Comparison of ENCODE assay signal across 17 cellular contexts in genomic region chr6:157758516-157759023, GRCh38.
DNase-seq lines count a peak whose midpoint lies in the region; ATAC-seq and TF ChIP-seq lines count a peak whose summit lies in the region.
"Had no signal": no experiment of that assay in that cellular context is flagged by ENCODE, and none has a peak within 500 bp of the region (broad histone marks: within the 10 kb centered on the region; RNA-seq: fewer than 3 reads in every experiment).

No MANE protein-coding gene starts in this region.

- H3K9ac ChIP-seq in liver (ENCODE audit: low read depth in 1 of 2, low read length in 2 of 2) = no peak overlapping the region
- H3K9ac ChIP-seq in smooth muscle cell (ENCODE audit: low read depth) = no peak overlapping the region

- H3K4me2 ChIP-seq in smooth muscle cell = no peak overlapping the region

- H4K20me1 ChIP-seq in smooth muscle cell (ENCODE audit: low read depth) = no peaks in the 10 kb centered on the region

- no peaks in the 10 kb centered on the region for H3K27me3 Mint-ChIP-seq in activated T-helper 17 cell treated with anti-CD3 and anti-CD28 coated beads, Interleukin-2, amount 50 U/mL, for 72 hours
- peaks cover 2% of the 10 kb centered on the region for H3K27me3 Mint-ChIP-seq in type B pancreatic cell

- H3K4me3 ChIP-seq in right atrium auricular region = no peak overlapping the region
- H3K4me3 ChIP-seq in liver (ENCODE audit: low read depth in 1 of 3, low read length in 3 of 3) = no peak overlapping the region
- H3K4me3 ChIP-seq in smooth muscle cell = no peak overlapping the region

- peaks cover 24% of the 10 kb centered on the region for H3K36me3 Mint-ChIP-seq in activated T-helper 17 cell treated with anti-CD3 and anti-CD28 coated beads, Interleukin-2, amount 50 U/mL, for 72 hours (ENCODE audit: low read depth)
- no peaks in the 10 kb centered on the region for H3K36me3 Mint-ChIP-seq in type B pancreatic cell

- TF ChIP-seq CTCF in right atrium auricular region (IDR thresholded peaks at IDR 0.05) = no peak
- no peak for TF ChIP-seq CTCF in liver (IDR thresholded peaks at IDR 0.05; ENCODE audit: low read depth, low read length, missing input control)
- no peak for TF ChIP-seq CTCF in type B pancreatic cell (conservative IDR thresholded peaks at IDR 0.05)
- TF ChIP-seq CTCF in smooth muscle cell (IDR thresholded peaks at IDR 0.05; ENCODE audit: borderline replicate concordance, insufficient read depth, poor library complexity, severe bottlenecking) = no peak

- H3K27ac ChIP-seq in right atrium auricular region (no peak overlapping the region), liver (ENCODE audit: low read depth in 1 of 2, low read length in 2 of 2) (no peak overlapping the region), smooth muscle cell (ENCODE audit: low read depth) (no peak overlapping the region)

- peaks cover 0 to 22% of the 10 kb centered on the region in 2 donors for H3K4me1 ChIP-seq in right atrium auricular region
- peaks cover 0 to 10% (median 7%) of the 10 kb centered on the region in 4 donors for H3K4me1 ChIP-seq in liver (ENCODE audit: control insufficient read depth in 4 of 4, insufficient read depth in 4 of 4, low read length in 3 of 4)
- H3K4me1 ChIP-seq in smooth muscle cell (ENCODE audit: low read depth) = peaks cover 8% of the 10 kb centered on the region

- no peak for ATAC-seq in Right ventricle myocardium inferior
- ATAC-seq in activated T-helper 17 cell treated with anti-CD3 and anti-CD28 coated beads, Interleukin-2, amount 50 U/mL, for 72 hours (replicated peaks) = no peak

- WGBS in liver = 85% methylated on average over 7 of the region's 7 CpGs
- WGBS in smooth muscle cell (ENCODE audit: low lambda C conversion rate) = 92% methylated on average over 7 of the region's 7 CpGs

- no peak overlapping the region for H2AFZ ChIP-seq in smooth muscle cell (ENCODE audit: low read depth)

- H3K27ac Mint-ChIP-seq in activated T-helper 17 cell treated with anti-CD3 and anti-CD28 coated beads, Interleukin-2, amount 50 U/mL, for 72 hours = peak overlapping the region; percentile 98
- peak overlapping the region; percentile 57 for H3K27ac Mint-ChIP-seq in type B pancreatic cell

- peaks cover 79% of the 10 kb centered on the region for H3K4me1 Mint-ChIP-seq in activated T-helper 17 cell treated with anti-CD3 and anti-CD28 coated beads, Interleukin-2, amount 50 U/mL, for 72 hours
- H3K4me1 Mint-ChIP-seq in type B pancreatic cell (ENCODE audit: unreplicated experiment) = peaks cover 28% of the 10 kb centered on the region

- TF ChIP-seq RAD21 in liver (IDR thresholded peaks at IDR 0.05) = no peak

- DNase-seq in right atrium auricular region (ENCODE audit: low spot score) (peak; percentile 34), Right ventricle myocardium inferior (ENCODE audit: missing footprints) (no peak), type B pancreatic cell (ENCODE audit: extremely low spot score, unreplicated experiment) (no peak), NCI-H2171 (lab: John Stamatoyannopoulos, UW) (no peak), NCI-H524 treated with DMSO at 0.1 percent for 48 hours (lab: John Stamatoyannopoulos, UW) (no peak), smooth muscle cell (lab: John Stamatoyannopoulos, UW; ENCODE audit: unreplicated experiment) (no peak)
- DNase-seq: caudate nucleus; DND-41; effector memory CD4-positive, alpha-beta T cell; hypothalamus; midbrain; MM.1S; NCI-H187; NCI-H446; NK-92 treated with Interleukin-12 subunit alpha and Interleukin-12 subunit beta, amount 100 ng/mL, for 24 hours had no signal

- H3K79me2 ChIP-seq in smooth muscle cell (ENCODE audit: low read depth) = no peaks in the 10 kb centered on the region

- H3K27me3 ChIP-seq in right atrium auricular region (no peaks in the 10 kb centered on the region), liver (ENCODE audit: control insufficient read depth in 4 of 4, insufficient read depth in 4 of 4, low read length in 3 of 4) (no peaks in the 10 kb centered on the region), smooth muscle cell (ENCODE audit: low read depth) (no peaks in the 10 kb centered on the region)

- H3K4me3 Mint-ChIP-seq in activated T-helper 17 cell treated with anti-CD3 and anti-CD28 coated beads, Interleukin-2, amount 50 U/mL, for 72 hours = peak overlapping the region; percentile 12
- H3K4me3 Mint-ChIP-seq in type B pancreatic cell = no peak overlapping the region

- intact Hi-C loops in Right ventricle myocardium inferior (cut with DNase I) = loop anchor here (5.0 to 10.0 kb wide), 2 partner anchors 41 to 316 kb away; no protein-coding TSS in a partner anchor

- H3K9me3 Mint-ChIP-seq in activated T-helper 17 cell treated with anti-CD3 and anti-CD28 coated beads, Interleukin-2, amount 50 U/mL, for 72 hours = no peaks in the 10 kb centered on the region
- no peaks in the 10 kb centered on the region for H3K9me3 Mint-ChIP-seq in type B pancreatic cell

- peaks cover 16% of the 10 kb centered on the region for H3F3A ChIP-seq in smooth muscle cell (ENCODE audit: low read depth)

- H3K36me3 ChIP-seq in right atrium auricular region (no peaks in the 10 kb centered on the region), liver (ENCODE audit: control insufficient read depth in 4 of 4, insufficient read depth in 3 of 4, low read depth in 1 of 4, low read length in 3 of 4) (no peaks in the 10 kb centered on the region), smooth muscle cell (ENCODE audit: low read depth) (no peaks in the 10 kb centered on the region)

- H3K9me3 ChIP-seq in right atrium auricular region (no peaks in the 10 kb centered on the region), liver (ENCODE audit: control insufficient read depth in 4 of 4, low read length in 3 of 4) (no peaks in the 10 kb centered on the region), smooth muscle cell (replicated peaks; ENCODE audit: low read depth) (no peaks in the 10 kb centered on the region)

TF ChIP-seq in liver, 16 proteins besides CTCF, POLR2A, EP300 and RAD21:
- peak; percentile 16 for TF ChIP-seq MAX (IDR thresholded peaks at IDR 0.05)
- no peak for TF ChIP-seq TAF1 (conservative IDR thresholded peaks at IDR 0.05)
- TF ChIP-seq JUND (IDR thresholded peaks at IDR 0.05) = no peak
- no peak for TF ChIP-seq ZBTB33 (IDR thresholded peaks at IDR 0.05)
- no peak for TF ChIP-seq YY1 (IDR thresholded peaks at IDR 0.05)
- peak; percentile 61 for TF ChIP-seq NR2F2 (IDR thresholded peaks at IDR 0.05)
TF ChIP-seq in liver: peak in this region for 2.
